In the genomic region with DNA sequence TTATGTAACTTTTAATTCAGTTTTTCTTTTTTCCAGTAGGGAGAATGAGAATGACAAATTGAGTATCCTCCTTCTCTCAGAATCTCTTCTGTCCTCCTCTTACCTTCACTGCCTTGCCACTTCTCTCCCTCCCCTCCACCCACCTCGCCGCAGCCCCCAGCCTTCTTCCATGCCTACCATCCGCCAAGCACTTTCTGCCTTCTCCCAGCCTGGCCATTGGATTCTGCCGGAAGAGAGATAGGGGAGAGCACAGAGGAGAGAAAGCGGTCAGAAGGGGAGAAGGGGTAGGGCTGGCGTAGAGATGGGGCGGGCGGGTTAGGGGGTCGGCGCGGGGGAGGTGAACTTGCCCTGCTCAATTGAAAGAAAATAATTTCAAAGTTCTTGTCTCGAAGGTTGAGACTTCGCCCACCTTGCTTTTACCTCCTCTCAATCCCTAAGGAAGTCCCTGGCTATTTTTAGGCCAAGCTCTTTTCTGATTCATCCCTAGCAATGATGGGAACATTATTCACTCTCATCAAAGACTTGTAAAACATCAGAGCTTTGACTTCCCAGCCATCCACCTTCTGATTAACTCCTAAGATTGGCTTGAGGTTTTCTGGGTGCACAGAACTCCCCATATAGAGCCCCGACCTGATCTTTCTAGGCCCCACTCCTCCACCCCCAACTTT, we compare ENCODE assay signal across 1 cellular context.
TF ChIP-seq lines count a peak whose summit lies in the region.

No MANE protein-coding gene starts in this region.

TF ChIP-seq in H1, 55 proteins besides CTCF, POLR2A, EP300 and RAD21:
- TF ChIP-seq BACH1 (IDR thresholded peaks at IDR 0.05; ENCODE audit: low read length) (no peak), KDM4A (IDR thresholded peaks at IDR 0.05; ENCODE audit: low read depth, low read length, severe bottlenecking) (no peak), SUZ12 (IDR thresholded peaks at IDR 0.05; ENCODE audit: low read length) (no peak), CBX8 (IDR thresholded peaks at IDR 0.05; ENCODE audit: borderline replicate concordance, low read depth, low read length) (no peak), BCL11A (IDR thresholded peaks at IDR 0.05; ENCODE audit: low read depth in 2 of 2, low read length in 2 of 2) (no peak), PHF8 (conservative IDR thresholded peaks at IDR 0.05; ENCODE audit: low read depth, low read length) (no peak), ZNF274 (IDR thresholded peaks at IDR 0.05; ENCODE audit: borderline replicate concordance, extremely low read depth, low read length) (no peak), POLR2AphosphoS5 (IDR thresholded peaks at IDR 0.05; ENCODE audit: low read depth, low read length) (no peak)
- TF ChIP-seq, protein P1, sequence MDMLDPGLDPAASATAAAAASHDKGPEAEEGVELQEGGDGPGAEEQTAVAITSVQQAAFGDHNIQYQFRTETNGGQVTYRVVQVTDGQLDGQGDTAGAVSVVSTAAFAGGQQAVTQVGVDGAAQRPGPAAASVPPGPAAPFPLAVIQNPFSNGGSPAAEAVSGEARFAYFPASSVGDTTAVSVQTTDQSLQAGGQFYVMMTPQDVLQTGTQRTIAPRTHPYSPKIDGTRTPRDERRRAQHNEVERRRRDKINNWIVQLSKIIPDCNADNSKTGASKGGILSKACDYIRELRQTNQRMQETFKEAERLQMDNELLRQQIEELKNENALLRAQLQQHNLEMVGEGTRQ (IDR thresholded peaks at IDR 0.05; ENCODE audit: low read length), result no peak
